9 cellular contexts compared by ENCODE assay signal in genomic region chr11:33375236-33375635, GRCh38. TPM values are rescaled to one million over a fixed set of nuclear protein-coding genes. Genes with fewer than 3 reads are reported as not detected.
A peak's percentile ranks its signal among the peaks of the same experiment; 100 is the strongest.
DNase-seq lines count a peak whose midpoint lies in the region; ATAC-seq, FAIRE-seq and TF ChIP-seq lines count a peak whose summit lies in the region.
"Had no signal": no experiment of that assay in that cellular context is flagged by ENCODE, and none has a peak within 500 bp of the region (broad histone marks: within the 10 kb centered on the region; RNA-seq: fewer than 3 reads in every experiment).

No MANE protein-coding gene starts in this region.

- H4K20me1 ChIP-seq in HepG2 (ENCODE audit: insufficient read depth, low read length) = no peaks in the 10 kb centered on the region; the same call in 1 of the 2 replicates
- H4K20me1 ChIP-seq in GM12878 (ENCODE audit: control insufficient read depth, insufficient read depth) = no peaks in the 10 kb centered on the region
- no peaks in the 10 kb centered on the region for H4K20me1 ChIP-seq in keratinocyte (ENCODE audit: control insufficient read depth, extremely low read depth, insufficient read depth, low read length)

- dilution Hi-C loops in keratinocyte (cut with MboI; ENCODE audit: extremely low pct_ligation_motif_present, low sequenced_read_pairs) = no loop called here

- H3K9me3 Mint-ChIP-seq in activated T-helper 1 cell treated with anti-CD3 and anti-CD28 coated beads, Interleukin-12 subunit alpha, Interleukin-12 subunit beta, Interleukin-2, Interleukin-4 antibody, amounts not matched to agents 30 ng/mL and 10 ng/mL and 1 ng/mL, durations not matched to agents 14 hours and 24 hours and 36 hours = no peaks in the 10 kb centered on the region

- TF ChIP-seq CTCF in HepG2 (CRISPR knock-in tag; IDR thresholded peaks at IDR 0.05) = no peak
- TF ChIP-seq CTCF in right lobe of liver (IDR thresholded peaks at IDR 0.05) = no peak
- no peak for TF ChIP-seq CTCF in GM12878 (IDR thresholded peaks at IDR 0.05 in 2 of 3, conservative IDR thresholded peaks at IDR 0.05 in 1 of 3; ENCODE audit: control insufficient read depth in 2 of 3, extremely low read depth in 1 of 3, insufficient read depth in 1 of 3, low read depth in 3 of 3, low read length in 3 of 3)
- no peak for TF ChIP-seq CTCF in keratinocyte (optimal IDR thresholded peaks at IDR 0.05 in 1 of 3, IDR thresholded peaks at IDR 0.05 in 1 of 3, conservative IDR thresholded peaks at IDR 0.05 in 1 of 3; ENCODE audit: extremely low read depth in 1 of 3, insufficient read depth in 2 of 3, low read length in 3 of 3)
- no peak for TF ChIP-seq CTCF in thoracic aorta (IDR thresholded peaks at IDR 0.05)

- no peak overlapping the region for H3K27ac Mint-ChIP-seq in activated T-helper 1 cell treated with anti-CD3 and anti-CD28 coated beads, Interleukin-12 subunit alpha, Interleukin-12 subunit beta, Interleukin-2, Interleukin-4 antibody, amounts not matched to agents 30 ng/mL and 10 ng/mL and 1 ng/mL, durations not matched to agents 14 hours and 24 hours and 36 hours

- H3K4me2 ChIP-seq in HepG2 (ENCODE audit: low read depth, low read length) (peak overlapping the region; percentile 79), GM12878 (ENCODE audit: control insufficient read depth, insufficient read depth) (peak overlapping the region; percentile 83; the same call in 1 of the 2 replicates), keratinocyte (ENCODE audit: control insufficient read depth, extremely low read depth, insufficient read depth, low read depth, low read length) (peak overlapping the region; percentile 82)

- H2AFZ ChIP-seq in HepG2 (ENCODE audit: low read length) = no peak overlapping the region
- H2AFZ ChIP-seq in GM12878 (ENCODE audit: control insufficient read depth, low read depth, low read length) = no peak overlapping the region
- H2AFZ ChIP-seq in keratinocyte (ENCODE audit: control insufficient read depth, low read length) = no peak overlapping the region

- H3K27ac ChIP-seq in HepG2 (ENCODE audit: extremely low read length, insufficient read depth, low read length) = no peak overlapping the region
- no peak overlapping the region for H3K27ac ChIP-seq in right lobe of liver
- no peak overlapping the region for H3K27ac ChIP-seq in GM12878 (ENCODE audit: control insufficient read depth, insufficient read depth)
- H3K27ac ChIP-seq in keratinocyte (ENCODE audit: control insufficient read depth, insufficient read depth, low read length) = no peak overlapping the region
- H3K27ac ChIP-seq in thoracic aorta = no peak overlapping the region

- TF ChIP-seq EP300 in HepG2 (IDR thresholded peaks at IDR 0.05; ENCODE audit: low read depth in 2 of 2, low read length in 2 of 2) (no peak), HepG2 (CRISPR knock-in tag; IDR thresholded peaks at IDR 0.05; ENCODE audit: borderline replicate concordance) (no peak), GM12878 (IDR thresholded peaks at IDR 0.05; ENCODE audit: borderline replicate concordance in 1 of 2, control insufficient read depth in 1 of 2, low read depth in 2 of 2, low read length in 2 of 2) (no peak)

- H3K9me3 ChIP-seq in HepG2 (ENCODE audit: low read length) = no peaks in the 10 kb centered on the region
- no peaks in the 10 kb centered on the region for H3K9me3 ChIP-seq in right lobe of liver
- no peaks in the 10 kb centered on the region for H3K9me3 ChIP-seq in GM12878 (replicated peaks; ENCODE audit: control insufficient read depth, insufficient read depth, low read length)
- no peaks in the 10 kb centered on the region for H3K9me3 ChIP-seq in keratinocyte (ENCODE audit: control insufficient read depth, low read depth, low read length)
- H3K9me3 ChIP-seq in thoracic aorta = no peaks in the 10 kb centered on the region

- POLR2A ChIA-PET in HepG2 (lab: Yijun Ruan, JAX) = no interaction called here
- POLR2A ChIA-PET in GM12878 (lab: Charles Lee) = no interaction called here

- no peak overlapping the region for H3K4me3 Mint-ChIP-seq in activated T-helper 1 cell treated with anti-CD3 and anti-CD28 coated beads, Interleukin-12 subunit alpha, Interleukin-12 subunit beta, Interleukin-2, Interleukin-4 antibody, amounts not matched to agents 30 ng/mL and 10 ng/mL and 1 ng/mL, durations not matched to agents 14 hours and 24 hours and 36 hours

- H3K27me3 ChIP-seq in HepG2 (ENCODE audit: control insufficient read depth in 1 of 2, insufficient read depth in 2 of 2, low read length in 2 of 2) (peaks cover 4 to 62% of the 10 kb centered on the region in 2 experiments; a peak in 4 of 5 replicates), right lobe of liver (no peaks in the 10 kb centered on the region), GM12878 (replicated peaks in 1 of 2; ENCODE audit: control insufficient read depth in 2 of 2, insufficient read depth in 2 of 2, low read length in 1 of 2) (no peaks in the 10 kb centered on the region; a peak in 2 of 4 replicates), keratinocyte (ENCODE audit: control insufficient read depth, extremely low read depth, insufficient read depth, low read length) (peaks cover 12% of the 10 kb centered on the region), thoracic aorta (replicated peaks; ENCODE audit: insufficient read depth) (no peaks in the 10 kb centered on the region)

- SMC1A ChIA-PET in GM12878 (lab: Charles Lee; ENCODE audit: uncharacterized antibody, unreplicated experiment) = no interaction called here

- in situ Hi-C loops in HepG2 (cut with HindIII; ENCODE audit: extremely low pct_ligation_motif_present, low pct_unique_long_range_greater_than_20kb) (no loop called here), GM12878 (cut with MboI) (no loop called here)

- intact Hi-C loops in HepG2 (cut with micrococcal nuclease; ENCODE audit: unreplicated experiment) = no loop called here
- intact Hi-C loops in right lobe of liver (cut with DNase I) = no loop called here
- intact Hi-C loops in GM12878 (cut with micrococcal nuclease; ENCODE audit: unreplicated experiment) = no loop called here
- intact Hi-C loops in activated T-helper 1 cell treated with anti-CD3 and anti-CD28 coated beads, Interleukin-12 subunit alpha, Interleukin-12 subunit beta, Interleukin-2, Interleukin-4 antibody, amounts not matched to agents 30 ng/mL and 10 ng/mL and 1 ng/mL, durations not matched to agents 14 hours and 24 hours and 36 hours (cut with micrococcal nuclease) = no loop called here

- H3K4me1 Mint-ChIP-seq in activated T-helper 1 cell treated with anti-CD3 and anti-CD28 coated beads, Interleukin-12 subunit alpha, Interleukin-12 subunit beta, Interleukin-2, Interleukin-4 antibody, amounts not matched to agents 30 ng/mL and 10 ng/mL and 1 ng/mL, durations not matched to agents 14 hours and 24 hours and 36 hours (ENCODE audit: low read depth) = no peaks in the 10 kb centered on the region

- H3K4me3 ChIP-seq in HepG2 (replicated peaks in 1 of 3; ENCODE audit: insufficient read depth in 1 of 3, low read depth in 2 of 3, low read length in 3 of 3) (peak overlapping the region; percentile 47 to 57 (median 48); a peak in 4 of 6 replicates), right lobe of liver (peak overlapping the region in 1 of 3 donors; percentile 40), GM12878 (peak overlapping the region; percentile 50; the same call in 1 of the 2 replicates), keratinocyte (ENCODE audit: control insufficient read depth in 2 of 3, extremely low read depth in 1 of 3, insufficient read depth in 2 of 3, low read depth in 1 of 3, low read length in 3 of 3) (peak overlapping the region; percentile 40 to 67 (median 66)), thoracic aorta (peak overlapping the region; percentile 60)

- RAD21 ChIA-PET in GM12878 (lab: Charles Lee; ENCODE audit: unreplicated experiment) = no interaction called here

- CTCF ChIA-PET in HepG2 (lab: Yijun Ruan, JAX; ENCODE audit: low intra/inter-chr PET ratio, low total read pairs) (no interaction called here), GM12878 (lab: Yijun Ruan, JAX) (no interaction called here)

- peaks cover 41% of the 10 kb centered on the region for H3K27me3 Mint-ChIP-seq in activated T-helper 1 cell treated with anti-CD3 and anti-CD28 coated beads, Interleukin-12 subunit alpha, Interleukin-12 subunit beta, Interleukin-2, Interleukin-4 antibody, amounts not matched to agents 30 ng/mL and 10 ng/mL and 1 ng/mL, durations not matched to agents 14 hours and 24 hours and 36 hours (ENCODE audit: insufficient read depth)

- BruUV-seq in HepG2 (replicated peaks; lab: Mats Ljungman, UMichigan) (no TSS peak), GM12878 (replicated peaks; lab: Mats Ljungman, UMichigan) (no TSS peak)

- ATAC-seq in HepG2 = no peak
- no peak for ATAC-seq in right lobe of liver
- no peak for ATAC-seq in GM12878
- no peak for ATAC-seq in thoracic aorta (ENCODE audit: insufficient number of reproducible peaks, low FRiP score, low read depth)
- ATAC-seq in GM19467 (IDR thresholded peaks at IDR 0.05; ENCODE audit: unreplicated experiment) = no peak

- no peaks in the 10 kb centered on the region for H3K9me1 ChIP-seq in keratinocyte (ENCODE audit: control insufficient read depth, extremely low read depth, insufficient read depth, low read length)

- H3K9ac ChIP-seq in HepG2 (ENCODE audit: insufficient read depth, low read depth, low read length) = no peak overlapping the region
- no peak overlapping the region for H3K9ac ChIP-seq in GM12878 (ENCODE audit: control insufficient read depth, insufficient read depth, low read length)
- no peak overlapping the region for H3K9ac ChIP-seq in keratinocyte (ENCODE audit: control insufficient read depth, extremely low read depth, insufficient read depth, low read length)

- TF ChIP-seq POLR2A in HepG2 (IDR thresholded peaks at IDR 0.05; ENCODE audit: insufficient read depth in 1 of 2, low read depth in 2 of 2, low read length in 2 of 2) (no peak), right lobe of liver (IDR thresholded peaks at IDR 0.05) (no peak), GM12878 (IDR thresholded peaks at IDR 0.05; ENCODE audit: low read depth, low read length) (no peak)

- FAIRE-seq in HepG2 (lab: Jason Lieb, UNC) = no peak
- FAIRE-seq in GM12878 (lab: Jason Lieb, UNC) = no peak
- no peak for FAIRE-seq in keratinocyte (lab: Jason Lieb, UNC)

- DNase-seq in HepG2 (ENCODE audit: low spot score) (no peak), right lobe of liver (no peak), GM12878 (ENCODE audit: low read depth, low spot score) (no peak), keratinocyte (ENCODE audit: low read depth, low spot score) (no peak), thoracic aorta (ENCODE audit: low spot score) (no peak), NCI-H2196 treated with DMSO at 0.1 percent for 48 hours (lab: John Stamatoyannopoulos, UW; ENCODE audit: unreplicated experiment) (no peak)
- DNase-seq in activated T-helper 1 cell treated with anti-CD3 and anti-CD28 coated beads, Interleukin-12 subunit alpha, Interleukin-12 subunit beta, Interleukin-2, Interleukin-4 antibody, amounts not matched to agents 30 ng/mL and 10 ng/mL and 1 ng/mL, durations not matched to agents 14 hours and 24 hours and 36 hours (ENCODE audit: low spot score) = no peak
- DNase-seq: DMS 273 treated with DMSO at 0.1 percent for 48 hours had no signal

- H3K36me3 ChIP-seq in HepG2 (replicated peaks in 1 of 2; ENCODE audit: control insufficient read depth in 1 of 2, insufficient read depth in 2 of 2, low read length in 2 of 2) (no peaks in the 10 kb centered on the region), right lobe of liver (no peaks in the 10 kb centered on the region), GM12878 (ENCODE audit: control insufficient read depth in 2 of 2, insufficient read depth in 2 of 2, low read length in 1 of 2) (no peaks in the 10 kb centered on the region), keratinocyte (ENCODE audit: control insufficient read depth in 2 of 2, extremely low read depth in 1 of 2, insufficient read depth in 2 of 2, low read length in 2 of 2) (no peaks in the 10 kb centered on the region), thoracic aorta (no peaks in the 10 kb centered on the region)

- H3K79me2 ChIP-seq in HepG2 (ENCODE audit: insufficient read depth, low read length) (no peaks in the 10 kb centered on the region), GM12878 (ENCODE audit: control insufficient read depth, insufficient read depth, low read length) (no peaks in the 10 kb centered on the region; the same call in 1 of the 2 replicates), keratinocyte (ENCODE audit: control insufficient read depth, insufficient read depth, low read length) (peaks cover 8% of the 10 kb centered on the region)

- H3K4me1 ChIP-seq in HepG2 (ENCODE audit: insufficient read depth, low read length) = peaks cover 39% of the 10 kb centered on the region
- peaks cover 0 to 6% (median 0%) of the 10 kb centered on the region in 4 donors for H3K4me1 ChIP-seq in right lobe of liver
- H3K4me1 ChIP-seq in GM12878 (ENCODE audit: control insufficient read depth, insufficient read depth, low read length) = peaks cover 4% of the 10 kb centered on the region; the same call in 1 of the 2 replicates
- peaks cover 24% of the 10 kb centered on the region for H3K4me1 ChIP-seq in keratinocyte (ENCODE audit: control insufficient read depth, extremely low read depth, insufficient read depth, low read length)
- peaks cover 3 to 16% of the 10 kb centered on the region in 2 donors for H3K4me1 ChIP-seq in thoracic aorta (ENCODE audit: control insufficient read depth in 1 of 2, low read depth in 2 of 2)

- no peak for TF ChIP-seq RAD21 in HepG2 (CRISPR knock-in tag; IDR thresholded peaks at IDR 0.05)
- no peak for TF ChIP-seq RAD21 in GM12878 (IDR thresholded peaks at IDR 0.05; ENCODE audit: insufficient read depth, low read depth, low read length)

- H3K36me3 Mint-ChIP-seq in activated T-helper 1 cell treated with anti-CD3 and anti-CD28 coated beads, Interleukin-12 subunit alpha, Interleukin-12 subunit beta, Interleukin-2, Interleukin-4 antibody, amounts not matched to agents 30 ng/mL and 10 ng/mL and 1 ng/mL, durations not matched to agents 14 hours and 24 hours and 36 hours (ENCODE audit: low read depth) = no peaks in the 10 kb centered on the region

- 90% methylated on average over 11 of the region's 11 CpGs for WGBS in HepG2 (ENCODE audit: low lambda C conversion rate)
- WGBS in right lobe of liver (ENCODE audit: insufficient coverage, low coverage, low lambda C conversion rate, missing lambda C conversion rate) = 69% methylated on average over 3 of the region's 11 CpGs
- 95% methylated on average over 11 of the region's 11 CpGs for WGBS in GM12878 (ENCODE audit: insufficient coverage, insufficient replicate concordance, low lambda C conversion rate, missing lambda C conversion rate)

RNA-seq across cellular contexts. Expression of gene KIAA1549L, which starts 0.7 kb away (rescaled TPM):
- total RNA-seq in HepG2 (2016; rRNA removed; fragmentation: Illumina TruSeq; extraction: Trizol) (under 0.01 TPM in 1 of 2 replicates, not detected in the other), right lobe of liver (under 1 TPM in 3 of 6 experiments, not detected in 3; under 0.01 to 0.12 (median 0.04) TPM), GM12878 (2014; rRNA removed) (2.1 and 2.4 TPM in 2 replicates), GM12878 (2014; rRNA removed; fragmentation: Illumina TruSeq; extraction: Trizol) (1.7 and 1.9 TPM in 2 replicates), GM12878 (2021) (4.4 and 4.7 TPM in 2 replicates), thoracic aorta (under 1 TPM in 1 of 2 donors, not detected in 1; 0.41 TPM)
- total RNA-seq in HepG2 (2016; cell fraction: cytosol; rRNA removed; fragmentation: Illumina TruSeq; extraction: Trizol; ENCODE audit: low read depth) = not detected in 2 replicates
- total RNA-seq in HepG2 (2016; cell fraction: insoluble cytoplasmic fraction; rRNA removed; fragmentation: Illumina TruSeq; extraction: Trizol) = 0.02 TPM in 1 of 2 replicates, not detected in the other
- total RNA-seq in HepG2 (2016; cell fraction: membrane; rRNA removed; fragmentation: Illumina TruSeq; extraction: Trizol) = 0.03 TPM in 1 of 2 replicates, not detected in the other
- total RNA-seq in HepG2 (2016; cell fraction: nucleus; rRNA removed; fragmentation: Illumina TruSeq; extraction: Trizol) = 0.06 TPM in 1 of 2 replicates, not detected in the other
- polyA plus RNA-seq in HepG2 (2011; rRNA removed) (0.05 and 0.12 TPM in 2 replicates), GM12878 (2011; rRNA removed) (1.3 and 2.7 TPM in 2 replicates), GM12878 (2014; fragmentation: Illumina TruSeq; extraction: Trizol) (2.3 and 2.7 TPM in 2 replicates), GM12878 (2014; fragmentation: Nextera tagmentation; extraction: Ambion mirVana) (under 1 TPM; 0.27 to 0.35 TPM), GM12878 (2014; rRNA removed) (1.9 and 2.1 TPM in 2 replicates), GM12878 (2016; fragmentation: Nextera tagmentation; extraction: Ambion mirVana) (under 1 TPM; 0.64 to 0.96 TPM), keratinocyte (2.8 to 5.1 TPM (median 3.0 TPM) in 3 replicates)
- 0.03 TPM in 2 replicates for polyA plus RNA-seq in HepG2 (2011; cell fraction: cytosol; rRNA removed)
- polyA plus RNA-seq in HepG2 (2011; cell fraction: nucleus; rRNA removed) = 0.03 and 0.05 TPM in 2 replicates
- polyA plus RNA-seq in HepG2 (2012) = 0.01 TPM in 1 of 2 replicates, not detected in the other
- not detected in 2 replicates for polyA plus RNA-seq in HepG2 (2016; cell fraction: cytosol; fragmentation: Illumina TruSeq; extraction: Trizol; ENCODE audit: low read depth)
- not detected in 2 replicates for polyA plus RNA-seq in HepG2 (2016; cell fraction: insoluble cytoplasmic fraction; fragmentation: Illumina TruSeq; extraction: Trizol; ENCODE audit: low read depth)
- polyA plus RNA-seq in HepG2 (2016; cell fraction: membrane; fragmentation: Illumina TruSeq; extraction: Trizol; ENCODE audit: low read depth) = not detected in 2 replicates
- 0.05 and 0.10 TPM in 2 replicates for polyA plus RNA-seq in HepG2 (2016; cell fraction: nucleus; fragmentation: Illumina TruSeq; extraction: Trizol; ENCODE audit: insufficient read depth, low read depth)
- 0.05 and 0.12 TPM in 2 replicates for polyA minus RNA-seq in HepG2 (2011; rRNA and poly(A)+ RNA removed; ENCODE audit: low replicate concordance)
- polyA minus RNA-seq in HepG2 (2011; cell fraction: cytosol; rRNA and poly(A)+ RNA removed) = 0.20 and 0.26 TPM in 2 replicates
- 0.26 TPM in 1 of 2 replicates, not detected in the other for polyA minus RNA-seq in HepG2 (2011; cell fraction: nucleus; rRNA and poly(A)+ RNA removed)
- total RNA-seq in GM12878 (2013; cell fraction: nucleolus; rRNA removed) = 20.7 and 21.8 TPM in 2 replicates
- 1.1 TPM for polyA plus RNA-seq in GM12878 (2011; ENCODE audit: low read depth)
- polyA plus RNA-seq in GM12878 (2011; cell fraction: cytosol; rRNA removed) = 1.8 and 2.5 TPM in 2 replicates
- 3.1 and 3.7 TPM in 2 replicates for polyA plus RNA-seq in GM12878 (2011; cell fraction: nucleus; rRNA removed)
- polyA plus RNA-seq in GM12878 (2012) = 1.5 and 1.8 TPM in 2 replicates
- polyA minus RNA-seq in GM12878 (2011; rRNA and poly(A)+ RNA removed) = 4.5 and 5.9 TPM in 2 replicates
- 2.6 and 3.5 TPM in 2 replicates for polyA minus RNA-seq in GM12878 (2011; cell fraction: cytosol; rRNA and poly(A)+ RNA removed)
- polyA minus RNA-seq in GM12878 (2011; cell fraction: nucleus; rRNA and poly(A)+ RNA removed) = 3.7 and 4.6 TPM in 2 replicates
- 0.20 TPM for polyA plus RNA-seq in keratinocyte (2011; ENCODE audit: low read depth)
- 1.6 and 1.9 TPM in 2 replicates for polyA plus RNA-seq in keratinocyte (2011; cell fraction: cytosol; rRNA removed)
- polyA plus RNA-seq in keratinocyte (2011; cell fraction: nucleus; rRNA removed) = 9.3 and 10.0 TPM in 2 replicates
- polyA plus RNA-seq in keratinocyte (2012; ENCODE audit: low replicate concordance) = 0.42 and 5.5 TPM in 2 replicates
- polyA minus RNA-seq in keratinocyte = 7.1 to 23.7 TPM (median 7.6 TPM) in 3 replicates
- polyA minus RNA-seq in keratinocyte (2011; cell fraction: cytosol; rRNA and poly(A)+ RNA removed) = 4.2 TPM
- polyA minus RNA-seq in keratinocyte (2011; cell fraction: nucleus; rRNA and poly(A)+ RNA removed) = 14.8 and 27.1 TPM in 2 replicates
- total RNA-seq in activated T-helper 1 cell treated with anti-CD3 and anti-CD28 coated beads, Interleukin-12 subunit alpha, Interleukin-12 subunit beta, Interleukin-2, Interleukin-4 antibody, amounts not matched to agents 30 ng/mL and 10 ng/mL and 1 ng/mL, durations not matched to agents 14 hours and 24 hours and 36 hours = not detected in 2 replicates
